ENCODE assay signal across 19 cellular contexts in genomic region chr6:143605894-143606293, GRCh38.
A peak's percentile ranks its signal among the peaks of the same experiment; 100 is the strongest.
DNase-seq lines count a peak whose midpoint lies in the region; ATAC-seq and TF ChIP-seq lines count a peak whose summit lies in the region.
"Had no signal": no experiment of that assay in that cellular context is flagged by ENCODE, and none has a peak within 500 bp of the region (broad histone marks: within the 10 kb centered on the region; RNA-seq: fewer than 3 reads in every experiment).

No MANE protein-coding gene starts in this region.

- H3K79me1 ChIP-seq in mesenchymal stem cell (replicated peaks; ENCODE audit: low read length, poor library complexity, severe bottlenecking), result peaks cover 1% of the 10 kb centered on the region

- H3K14ac ChIP-seq in mesenchymal stem cell (ENCODE audit: low read length in 2 of 2), result no peak overlapping the region

- H3K9me3 ChIP-seq in mesenchymal stem cell (ENCODE audit: control insufficient read depth, low read length), result no peaks in the 10 kb centered on the region
- H3K9me3 ChIP-seq: A549 had no signal

- H3K9ac ChIP-seq in mesenchymal stem cell (ENCODE audit: low read length), result peak overlapping the region; percentile 13

- H2BK5ac ChIP-seq in mesenchymal stem cell (ENCODE audit: low read depth, low read length, poor library complexity, severe bottlenecking), result no peak overlapping the region

- H2AK5ac ChIP-seq in mesenchymal stem cell (ENCODE audit: low read length, severe bottlenecking), result no peak overlapping the region

- H3K27ac ChIP-seq in mesenchymal stem cell (ENCODE audit: low read length, poor library complexity, severe bottlenecking), result no peak overlapping the region
- H3K27ac ChIP-seq: A549 had no signal

- H2BK12ac ChIP-seq in mesenchymal stem cell (ENCODE audit: low read length in 2 of 2), result no peak overlapping the region

- no peak overlapping the region for H3K23ac ChIP-seq in mesenchymal stem cell (ENCODE audit: low read length in 2 of 2)

- H3K27me3 ChIP-seq in mesenchymal stem cell (ENCODE audit: control insufficient read depth in 1 of 2, insufficient read depth in 1 of 2, low read length in 2 of 2), result no peaks in the 10 kb centered on the region

- no peak overlapping the region for H3K18ac ChIP-seq in mesenchymal stem cell (ENCODE audit: low read depth in 1 of 2, low read length in 2 of 2)

- no peak overlapping the region for H4K91ac ChIP-seq in mesenchymal stem cell (ENCODE audit: low read length)

- peak; percentile 28 for DNase-seq in GM03348 (ENCODE audit: low spot score)
- peak; percentile 38 for DNase-seq in fibroblast of mammary gland (ENCODE audit: low read depth)
- DNase-seq in mesenchymal stem cell, result no peak
- DNase-seq in kidney tubule cell (ENCODE audit: low spot score), result no peak
- no peak for DNase-seq in activated T-cell treated with anti-CD3 and anti-CD28 coated beads for 4 hours
- DNase-seq: 8988T; ACHN; C1 segment of cervical spinal cord; Calu3; CD4-positive, alpha-beta memory T cell; COR-L47; DMS53; DMS79 treated with DMSO at 0.1 percent for 48 hours; GF-D8; H9 had no signal

- H4K8ac ChIP-seq in mesenchymal stem cell (ENCODE audit: low read length), result no peak overlapping the region

- H2BK15ac ChIP-seq in mesenchymal stem cell (ENCODE audit: low read depth, poor library complexity, severe bottlenecking), result no peak overlapping the region

- no peaks in the 10 kb centered on the region for H3K36me3 ChIP-seq in mesenchymal stem cell (ENCODE audit: control insufficient read depth in 1 of 2, insufficient read depth in 2 of 2, low read depth in 1 of 2, low read length in 2 of 2)

- no peak overlapping the region for H3K4ac ChIP-seq in mesenchymal stem cell (ENCODE audit: low read depth in 1 of 2, low read length in 2 of 2)

- H2BK120ac ChIP-seq in mesenchymal stem cell (ENCODE audit: low read depth, low read length), result no peak overlapping the region

- H3K4me1 ChIP-seq in mesenchymal stem cell (ENCODE audit: control insufficient read depth, insufficient read depth, low read depth, low read length), result no peaks in the 10 kb centered on the region
- H3K4me1 ChIP-seq: A549 had no signal

- no CpG with 5 or more reads among the region's 3 CpGs for WGBS in mesenchymal stem cell

- no peak overlapping the region for H3K4me2 ChIP-seq in mesenchymal stem cell (ENCODE audit: low read length, poor library complexity, severe bottlenecking)
- H3K4me2 ChIP-seq: A549 had no signal

- H2AFZ ChIP-seq in mesenchymal stem cell (ENCODE audit: low read depth, low read length), result no peak overlapping the region

- TF ChIP-seq CTCF in fibroblast of mammary gland (conservative IDR thresholded peaks at IDR 0.05; ENCODE audit: control insufficient read depth, insufficient read depth, low read depth, low read length), result no peak

- ATAC-seq in SK-N-SH treated with all-trans-retinoic acid at 6 μM for 48 hours (peak; percentile 74), HG03521 (IDR thresholded peaks at IDR 0.05; ENCODE audit: unreplicated experiment) (no peak)
- ATAC-seq: A549, HCT116 had no signal

- H3K4me3 ChIP-seq in fibroblast of mammary gland (ENCODE audit: control insufficient read depth, low read depth, low read length) (no peak overlapping the region), mesenchymal stem cell (ENCODE audit: insufficient read depth in 1 of 2, low read depth in 1 of 2, low read length in 2 of 2) (no peak overlapping the region)
- H3K4me3 ChIP-seq: A549 had no signal

TF ChIP-seq in SK-N-SH treated with all-trans-retinoic acid at 6 μM for 48 hours, 23 proteins besides CTCF, POLR2A, EP300 and RAD21:
- TF ChIP-seq PATZ1 (CRISPR knock-in tag; IDR thresholded peaks at IDR 0.05; ENCODE audit: borderline replicate concordance), result no peak
- no peak for TF ChIP-seq OSR1 (CRISPR knock-in tag; IDR thresholded peaks at IDR 0.05)
- no peak for TF ChIP-seq ISL1 (CRISPR knock-in tag; IDR thresholded peaks at IDR 0.05)
- TF ChIP-seq POU6F1 (CRISPR knock-in tag; IDR thresholded peaks at IDR 0.05; ENCODE audit: borderline replicate concordance, low read depth), result no peak
- TF ChIP-seq ZFP30 (CRISPR knock-in tag; IDR thresholded peaks at IDR 0.05), result no peak
TF ChIP-seq in SK-N-SH treated with all-trans-retinoic acid at 6 μM for 48 hours: peak in this region for 0.

Comparison
In these comparisons a context has a peak if more than half of its experiments do, and no peak if none do; other contexts are left out.
1. DNase-seq: peak in GM03348 (single experiment) and fibroblast of mammary gland (single experiment); none in mesenchymal stem cell (single experiment), kidney tubule cell (single experiment) and activated T-cell treated with anti-CD3 and anti-CD28 coated beads for 4 hours (single experiment).